Comparison of ENCODE assay signal across 30 cellular contexts in the genomic region with DNA sequence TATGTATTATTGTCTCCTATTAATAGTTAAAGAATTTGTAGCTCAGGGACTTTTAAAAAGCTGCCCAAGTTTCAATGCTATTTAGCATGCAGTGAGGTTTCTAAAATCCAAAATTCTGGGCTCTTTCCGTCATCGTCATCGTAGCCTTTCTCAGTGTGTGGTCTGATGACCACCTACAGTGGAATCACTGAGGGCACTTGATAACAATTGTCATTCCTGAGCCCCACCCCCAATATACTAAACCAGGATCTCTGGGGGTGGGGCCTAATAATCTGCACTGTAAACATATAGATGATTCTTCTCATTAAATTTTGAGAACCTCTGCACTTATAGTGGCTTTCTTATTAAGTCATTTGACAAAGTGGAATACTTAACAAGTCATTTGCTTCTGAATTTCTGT.
"Had no signal": no experiment of that assay in that cellular context is flagged by ENCODE, and none has a peak within 500 bp of the region (broad histone marks: within the 10 kb centered on the region; RNA-seq: fewer than 3 reads in every experiment).

No MANE protein-coding gene starts in this region.

- H2AFZ ChIP-seq: parathyroid adenoma had no signal

- H3K4me1 Mint-ChIP-seq: naive thymus-derived CD8-positive, alpha-beta T cell; nephron progenitor cell; neural crest cell; stimulated activated effector memory CD8-positive, alpha-beta T cell treated with anti-CD3 and anti-CD28 coated beads, Interleukin-12 subunit alpha, Interleukin-12 subunit beta, amount 100 ng/mL, for 72 hours; stimulated activated naive B cell treated with anti-CD40 and anti-IgM and Interleukin-4, amounts not matched to agents 10 μg/mL and 1 μg/mL and 100 μg/mL, for 72 hours had no signal

- DNase-seq: naive thymus-derived CD8-positive, alpha-beta T cell; nephron progenitor cell; nucleus accumbens; ovary; posterior cingulate gyrus; psoas muscle; right cardiac atrium; right lobe of liver; sigmoid colon; small intestine; stimulated activated CD4-positive, alpha-beta T cell treated with anti-CD3 and anti-CD28 coated beads, Interleukin-15, amount 100 ng/mL, for 24 hours; stimulated activated CD4-positive, alpha-beta T cell treated with anti-CD3 and anti-CD28 coated beads, Interleukin-2, amount 100 ng/mL, for 24 hours; stimulated activated CD4-positive, alpha-beta T cell treated with anti-CD3 and anti-CD28 coated beads, Interleukin-2, amount 100 ng/mL, for 48 hours; stimulated activated CD4-positive, alpha-beta T cell treated with anti-CD3 and anti-CD28 coated beads, Interleukin-4, amount 100 ng/mL, for 24 hours; stimulated activated naive B cell treated with anti-CD40 and anti-IgM and Interleukin-4, amounts not matched to agents 10 μg/mL and 1 μg/mL and 100 μg/mL, for 72 hours; stimulated activated naive CD4-positive, alpha-beta T cell treated with Interleukin-2 at 50 U/mL for 16 hours; stomach; thyroid gland; trophoblast cell; upper lobe of left lung had no signal

- H3K27me3 Mint-ChIP-seq: progenitor cell of endocrine pancreas had no signal

- H3K4me3 ChIP-seq: ovary, psoas muscle, right lobe of liver, sigmoid colon, stomach, thoracic aorta, thyroid gland, tibial nerve, upper lobe of left lung, vagina had no signal

- H3K79me2 ChIP-seq: parathyroid adenoma had no signal

- H3K27ac Mint-ChIP-seq: naive thymus-derived CD8-positive, alpha-beta T cell; natural killer cell treated with Interleukin-12 subunit alpha and Interleukin-12 subunit beta and Interleukin-15 and Interleukin-18, amount 100 ng/mL, for 72 hours; nephron progenitor cell; progenitor cell of endocrine pancreas; stimulated activated effector memory CD8-positive, alpha-beta T cell treated with anti-CD3 and anti-CD28 coated beads, Interleukin-12 subunit alpha, Interleukin-12 subunit beta, amount 100 ng/mL, for 72 hours; stimulated activated naive B cell treated with anti-CD40 and anti-IgM and Interleukin-4, amounts not matched to agents 10 μg/mL and 1 μg/mL and 100 μg/mL, for 72 hours; stimulated activated naive CD8-positive, alpha-beta T cell treated with anti-CD3 and anti-CD28 coated beads, Interleukin-15, Interleukin-2, amounts not matched to agents 100 ng/mL and 50 ng/mL, for 24 hours had no signal

- H3K36me3 ChIP-seq: neutrophil, ovary, right lobe of liver, sigmoid colon, stomach, thoracic aorta, thyroid gland, tibial nerve, upper lobe of left lung, vagina had no signal

- H3K9ac ChIP-seq: parathyroid adenoma had no signal

- H3K4me3 Mint-ChIP-seq: naive thymus-derived CD8-positive, alpha-beta T cell; natural killer cell treated with Interleukin-12 subunit alpha and Interleukin-12 subunit beta and Interleukin-15 and Interleukin-18, amount 100 ng/mL, for 72 hours; nephron progenitor cell; neural crest cell; stimulated activated effector memory CD8-positive, alpha-beta T cell treated with anti-CD3 and anti-CD28 coated beads, Interleukin-12 subunit alpha, Interleukin-12 subunit beta, amount 100 ng/mL, for 72 hours; stimulated activated naive B cell treated with anti-CD40 and anti-IgM and Interleukin-4, amounts not matched to agents 10 μg/mL and 1 μg/mL and 100 μg/mL, for 72 hours; stimulated activated naive CD8-positive, alpha-beta T cell treated with anti-CD3 and anti-CD28 coated beads, Interleukin-15, Interleukin-2, amounts not matched to agents 100 ng/mL and 50 ng/mL, for 24 hours had no signal

- H3K27ac ChIP-seq: neutrophil, ovary, parathyroid adenoma, psoas muscle, right lobe of liver, sigmoid colon, stomach, thoracic aorta, thyroid gland, tibial nerve, upper lobe of left lung, vagina had no signal

- H3K36me3 Mint-ChIP-seq: naive thymus-derived CD8-positive, alpha-beta T cell; natural killer cell treated with Interleukin-12 subunit alpha and Interleukin-12 subunit beta and Interleukin-15 and Interleukin-18, amount 100 ng/mL, for 72 hours; stimulated activated effector memory CD8-positive, alpha-beta T cell treated with anti-CD3 and anti-CD28 coated beads, Interleukin-12 subunit alpha, Interleukin-12 subunit beta, amount 100 ng/mL, for 72 hours; stimulated activated naive B cell treated with anti-CD40 and anti-IgM and Interleukin-4, amounts not matched to agents 10 μg/mL and 1 μg/mL and 100 μg/mL, for 72 hours had no signal

- H3K9me3 ChIP-seq: neutrophil, ovary, psoas muscle, right lobe of liver, sigmoid colon, stomach, thoracic aorta, thyroid gland, tibial nerve, upper lobe of left lung, vagina had no signal

- H3K27me3 ChIP-seq: neutrophil, ovary, right lobe of liver, sigmoid colon, stomach, thyroid gland, tibial nerve, upper lobe of left lung, vagina had no signal

- H3K4me1 ChIP-seq: parathyroid adenoma, psoas muscle, right lobe of liver, sigmoid colon, stomach, thyroid gland, tibial nerve, upper lobe of left lung, vagina had no signal

- H3K9me3 Mint-ChIP-seq: natural killer cell treated with Interleukin-12 subunit alpha and Interleukin-12 subunit beta and Interleukin-15 and Interleukin-18, amount 100 ng/mL, for 72 hours; stimulated activated naive CD8-positive, alpha-beta T cell treated with anti-CD3 and anti-CD28 coated beads, Interleukin-15, Interleukin-2, amounts not matched to agents 100 ng/mL and 50 ng/mL, for 24 hours had no signal

- ATAC-seq: naive thymus-derived CD8-positive, alpha-beta T cell; natural killer cell treated with Interleukin-12 subunit alpha and Interleukin-12 subunit beta and Interleukin-15 and Interleukin-18, amount 100 ng/mL, for 72 hours; psoas muscle; right cardiac atrium; right lobe of liver; stimulated activated effector memory CD8-positive, alpha-beta T cell treated with anti-CD3 and anti-CD28 coated beads, Interleukin-12 subunit alpha, Interleukin-12 subunit beta, amount 100 ng/mL, for 72 hours; stimulated activated naive B cell treated with anti-CD40 and anti-IgM and Interleukin-4, amounts not matched to agents 10 μg/mL and 1 μg/mL and 100 μg/mL, for 72 hours had no signal
